ENCODE assay signal across 8 cellular contexts in genomic region chrX:129678176-129678880, GRCh38.
DNase-seq lines count a peak whose midpoint lies in the region; ATAC-seq and TF ChIP-seq lines count a peak whose summit lies in the region.

No MANE protein-coding gene starts in this region.

- H3K4me1 Mint-ChIP-seq in T-helper 1 cell treated with Interleukin-12 subunit alpha and Interleukin-12 subunit beta and Interleukin-4 antibody, amounts not matched to agents 30 μg/mL and 1 μg/mL, for 36 hours (ENCODE audit: low read depth) = peaks cover 9% of the 10 kb centered on the region

- H3K27ac ChIP-seq in 22Rv1 = peak overlapping the region; percentile 91

- H3K36me3 Mint-ChIP-seq in T-helper 1 cell treated with Interleukin-12 subunit alpha and Interleukin-12 subunit beta and Interleukin-4 antibody, amounts not matched to agents 30 μg/mL and 1 μg/mL, for 36 hours (ENCODE audit: low read depth) = no peaks in the 10 kb centered on the region

- peak; percentile 52 for ATAC-seq in GM18858 (IDR thresholded peaks at IDR 0.05; ENCODE audit: unreplicated experiment)
- no peak for ATAC-seq in GM21737 (IDR thresholded peaks at IDR 0.05; ENCODE audit: unreplicated experiment)

- in situ Hi-C loops in astrocyte of the spinal cord (cut with HindIII; ENCODE audit: low sequenced_read_pairs) = no loop called here

- H3K9me3 Mint-ChIP-seq in T-helper 1 cell treated with Interleukin-12 subunit alpha and Interleukin-12 subunit beta and Interleukin-4 antibody, amounts not matched to agents 30 μg/mL and 1 μg/mL, for 36 hours = no peaks in the 10 kb centered on the region

- H3K27me3 Mint-ChIP-seq in T-helper 1 cell treated with Interleukin-12 subunit alpha and Interleukin-12 subunit beta and Interleukin-4 antibody, amounts not matched to agents 30 μg/mL and 1 μg/mL, for 36 hours (ENCODE audit: low read depth) = peaks cover 25% of the 10 kb centered on the region

- H3K4me3 ChIP-seq in astrocyte of the spinal cord (ENCODE audit: low read depth, low read length) = peak overlapping the region; percentile 27
- peak overlapping the region; percentile 15 for H3K4me3 ChIP-seq in iPS-18c (ENCODE audit: insufficient read depth, low read depth, low read length)

- H3K27ac Mint-ChIP-seq in T-helper 1 cell treated with Interleukin-12 subunit alpha and Interleukin-12 subunit beta and Interleukin-4 antibody, amounts not matched to agents 30 μg/mL and 1 μg/mL, for 36 hours = no peak overlapping the region

- H3K9me3 ChIP-seq in iPS-18c (ENCODE audit: control insufficient read depth, insufficient read depth, low read length) = peaks cover 9% of the 10 kb centered on the region

- DNase-seq in Kasumi-1 (lab: John Stamatoyannopoulos, UW) (peak; percentile 4 to 17), astrocyte of the spinal cord (ENCODE audit: low read depth, low spot score) (no peak)
- DNase-seq in stimulated activated CD4-positive, alpha-beta T cell treated with anti-CD3 and anti-CD28 coated beads, Interleukin-15, amount 100 ng/mL, for 1 hour (ENCODE audit: low read depth in 1 of 2, low spot score in 1 of 2) = peak; percentile 15 to 20

- peak; percentile 66 for TF ChIP-seq CTCF in 22Rv1 (IDR thresholded peaks at IDR 0.05)
- peak; percentile 12 for TF ChIP-seq CTCF in astrocyte of the spinal cord (IDR thresholded peaks at IDR 0.05; ENCODE audit: low read depth, low read length)

- H3K4me3 Mint-ChIP-seq in T-helper 1 cell treated with Interleukin-12 subunit alpha and Interleukin-12 subunit beta and Interleukin-4 antibody, amounts not matched to agents 30 μg/mL and 1 μg/mL, for 36 hours = peak overlapping the region; percentile 56
